ENCODE assay signal across 20 cellular contexts in the genomic region with DNA sequence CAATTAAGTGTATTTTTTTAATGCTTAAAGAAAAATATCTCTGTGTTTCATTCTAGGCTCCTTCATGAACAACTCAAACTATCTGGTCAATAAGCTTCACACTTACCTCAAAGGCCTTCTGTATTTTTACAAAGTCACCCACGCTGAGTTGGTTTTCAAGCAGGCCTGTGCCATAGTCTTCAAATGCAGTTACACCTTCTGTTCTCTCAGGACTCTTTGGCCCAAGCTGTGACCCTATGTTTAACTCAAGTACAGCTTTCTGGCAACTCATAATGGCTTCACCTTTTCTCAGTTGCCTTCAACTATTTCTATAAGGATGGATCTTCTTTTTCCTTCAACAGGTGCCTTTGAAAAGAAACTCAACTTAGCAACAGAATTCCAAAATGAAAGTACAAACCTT. TPM values are rescaled to one million over a fixed set of nuclear protein-coding genes. Genes with fewer than 3 reads are reported as not detected.
A peak's percentile ranks its signal among the peaks of the same experiment; 100 is the strongest.
DNase-seq lines count a peak whose midpoint lies in the region; ATAC-seq and TF ChIP-seq lines count a peak whose summit lies in the region.
"Had no signal": no experiment of that assay in that cellular context is flagged by ENCODE, and none has a peak within 500 bp of the region (broad histone marks: within the 10 kb centered on the region; RNA-seq: fewer than 3 reads in every experiment).

No MANE protein-coding gene starts in this region.

- peak; percentile 56 for DNase-seq in DMS153 treated with DMSO at 0.1 percent for 48 hours (lab: John Stamatoyannopoulos, UW; ENCODE audit: unreplicated experiment)
- DNase-seq in coronary artery (ENCODE audit: low spot score), result no peak
- DNase-seq in memory B cell (ENCODE audit: low spot score in 2 of 2), result no peak
- DNase-seq in activated CD4-positive, alpha-beta memory T cell treated with anti-CD3 and anti-CD28 coated beads for 36 hours, result no peak
- no peak for DNase-seq in putamen (ENCODE audit: low spot score)
- no peak for DNase-seq in GM19238 (ENCODE audit: insufficient read length, low spot score)
- DNase-seq: activated naive CD8-positive, alpha-beta T cell treated with anti-CD3 and anti-CD28 coated beads, Interleukin-2, amount 50 U/mL, for 24 hours; mammary epithelial cell; NCI-H1048; NCI-H2029; NCI-H446 treated with DMSO at 0.1 percent for 48 hours; nephron progenitor cell; SHP77 treated with DMSO at 0.1 percent for 48 hours; T-helper 17 cell had no signal

- H3K27ac Mint-ChIP-seq in memory B cell, result peak overlapping the region; percentile 21
- H3K27ac Mint-ChIP-seq in activated CD4-positive, alpha-beta memory T cell treated with anti-CD3 and anti-CD28 coated beads for 36 hours, result no peak overlapping the region
- H3K27ac Mint-ChIP-seq: activated naive CD8-positive, alpha-beta T cell treated with anti-CD3 and anti-CD28 coated beads, Interleukin-2, amount 50 U/mL, for 24 hours; activated T-helper 17 cell treated with anti-CD3 and anti-CD28 coated beads, Interleukin-2, amount 50 U/mL, for 72 hours; nephron progenitor cell; T-helper 17 cell had no signal

- TF ChIP-seq CTCF in coronary artery (IDR thresholded peaks at IDR 0.05), result no peak

- H3K4me3 Mint-ChIP-seq in memory B cell, result no peak overlapping the region
- H3K4me3 Mint-ChIP-seq in activated CD4-positive, alpha-beta memory T cell treated with anti-CD3 and anti-CD28 coated beads for 36 hours, result no peak overlapping the region
- H3K4me3 Mint-ChIP-seq: activated naive CD8-positive, alpha-beta T cell treated with anti-CD3 and anti-CD28 coated beads, Interleukin-2, amount 50 U/mL, for 24 hours; activated T-helper 17 cell treated with anti-CD3 and anti-CD28 coated beads, Interleukin-2, amount 50 U/mL, for 72 hours; nephron progenitor cell; T-helper 17 cell had no signal

- H3K36me3 ChIP-seq in HUES64 (ENCODE audit: insufficient read depth, low read length), result no peaks in the 10 kb centered on the region
- H3K36me3 ChIP-seq: breast epithelium had no signal

- H3K4me3 ChIP-seq in HUES64 (ENCODE audit: low read length), result no peak overlapping the region; the same call in 1 of the 2 replicates
- H3K4me3 ChIP-seq in coronary artery, result peak overlapping the region; percentile 14
- H3K4me3 ChIP-seq: breast epithelium had no signal

- H3K27ac ChIP-seq in HUES64 (ENCODE audit: low read depth, low read length), result peak overlapping the region; percentile 91
- H3K27ac ChIP-seq in coronary artery, result no peak overlapping the region
- H3K27ac ChIP-seq: breast epithelium, epithelial cell of prostate had no signal

- peak overlapping the region; percentile 67 for H3K9ac ChIP-seq in HUES64 (ENCODE audit: low read depth, low read length)

- intact Hi-C loops in activated CD4-positive, alpha-beta memory T cell treated with anti-CD3 and anti-CD28 coated beads for 36 hours (cut with micrococcal nuclease), result no loop called here

- POLR2A ChIA-PET in activated CD4-positive, alpha-beta memory T cell treated with anti-CD3 and anti-CD28 coated beads for 36 hours (lab: Charles Lee), result no interaction called here

- ATAC-seq in memory B cell (ENCODE audit: low read depth) (no peak), HG03432 (IDR thresholded peaks at IDR 0.05; ENCODE audit: unreplicated experiment) (no peak)
- ATAC-seq: activated naive CD8-positive, alpha-beta T cell treated with anti-CD3 and anti-CD28 coated beads, Interleukin-2, amount 50 U/mL, for 24 hours; activated T-helper 17 cell treated with anti-CD3 and anti-CD28 coated beads, Interleukin-2, amount 50 U/mL, for 72 hours; T-helper 17 cell had no signal

- no peaks in the 10 kb centered on the region for H3K36me3 Mint-ChIP-seq in memory B cell
- H3K36me3 Mint-ChIP-seq in activated CD4-positive, alpha-beta memory T cell treated with anti-CD3 and anti-CD28 coated beads for 36 hours, result no peaks in the 10 kb centered on the region

- H3K27me3 ChIP-seq in HUES64 (ENCODE audit: insufficient read depth, low read length), result no peaks in the 10 kb centered on the region
- H3K27me3 ChIP-seq: breast epithelium had no signal

- H3K9me3 ChIP-seq in HUES64 (ENCODE audit: insufficient read depth, low read depth, low read length), result no peaks in the 10 kb centered on the region
- H3K9me3 ChIP-seq: breast epithelium had no signal

- CTCF ChIA-PET in activated CD4-positive, alpha-beta memory T cell treated with anti-CD3 and anti-CD28 coated beads for 36 hours (lab: Charles Lee), result no interaction called here

- peaks cover 3% of the 10 kb centered on the region for H3K27me3 Mint-ChIP-seq in memory B cell
- H3K27me3 Mint-ChIP-seq in activated CD4-positive, alpha-beta memory T cell treated with anti-CD3 and anti-CD28 coated beads for 36 hours, result no peaks in the 10 kb centered on the region
- H3K27me3 Mint-ChIP-seq: activated naive CD8-positive, alpha-beta T cell treated with anti-CD3 and anti-CD28 coated beads, Interleukin-2, amount 50 U/mL, for 24 hours; activated T-helper 17 cell treated with anti-CD3 and anti-CD28 coated beads, Interleukin-2, amount 50 U/mL, for 72 hours had no signal

- peaks cover 41% of the 10 kb centered on the region for H3K4me1 ChIP-seq in HUES64 (ENCODE audit: insufficient read depth, low read length)
- H3K4me1 ChIP-seq: breast epithelium had no signal

- no peaks in the 10 kb centered on the region for H3K9me3 Mint-ChIP-seq in memory B cell
- no peaks in the 10 kb centered on the region for H3K9me3 Mint-ChIP-seq in activated CD4-positive, alpha-beta memory T cell treated with anti-CD3 and anti-CD28 coated beads for 36 hours
- H3K9me3 Mint-ChIP-seq: activated naive CD8-positive, alpha-beta T cell treated with anti-CD3 and anti-CD28 coated beads, Interleukin-2, amount 50 U/mL, for 24 hours; activated T-helper 17 cell treated with anti-CD3 and anti-CD28 coated beads, Interleukin-2, amount 50 U/mL, for 72 hours; nephron progenitor cell had no signal

- WGBS in HUES64, result 79% methylated on average over 1 of the region's 1 CpG

- H3K4me1 Mint-ChIP-seq in memory B cell, result peaks cover 11% of the 10 kb centered on the region
- peaks cover 3% of the 10 kb centered on the region for H3K4me1 Mint-ChIP-seq in activated CD4-positive, alpha-beta memory T cell treated with anti-CD3 and anti-CD28 coated beads for 36 hours (ENCODE audit: low read depth)
- H3K4me1 Mint-ChIP-seq: activated T-helper 17 cell treated with anti-CD3 and anti-CD28 coated beads, Interleukin-2, amount 50 U/mL, for 72 hours had no signal

RNA-seq across cellular contexts. Expression of a gene that starts 0.6 kb away (rescaled TPM):
- 0.35 TPM for polyA plus RNA-seq in HUES64 (2013, experiment 1 of 2)
- 0.70 TPM for polyA plus RNA-seq in HUES64 (2013, experiment 2 of 2)
- not detected for total RNA-seq in activated CD4-positive, alpha-beta memory T cell treated with anti-CD3 and anti-CD28 coated beads for 36 hours
- total RNA-seq: activated CD8-positive, alpha-beta memory T cell treated with anti-CD3 and anti-CD28 coated beads for 36 hours had no signal
- polyA plus RNA-seq: mammary epithelial cell had no signal
